ENCODE assay signal across 5 cellular contexts in the genomic region with DNA sequence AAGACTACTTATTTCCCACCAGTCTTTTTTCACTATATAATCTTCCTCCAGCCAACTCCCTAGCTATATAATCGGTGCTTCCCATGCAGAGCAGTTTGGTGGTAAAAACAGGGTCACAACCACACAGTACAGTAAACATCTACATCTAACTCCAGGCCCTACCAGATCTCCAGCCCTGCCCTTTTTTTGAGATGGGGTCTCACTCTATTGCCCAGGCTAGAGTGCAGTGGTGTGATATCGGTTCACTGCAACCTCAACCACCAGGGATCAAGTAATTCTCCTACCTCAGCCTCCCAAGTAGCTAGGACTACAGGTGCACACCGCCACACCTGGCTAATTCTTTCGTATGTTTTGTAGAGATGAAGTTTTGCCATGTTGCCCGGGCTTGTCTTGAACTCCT.
"Had no signal": no experiment of that assay in that cellular context is flagged by ENCODE, and none has a peak within 500 bp of the region (broad histone marks: within the 10 kb centered on the region; RNA-seq: fewer than 3 reads in every experiment).

No MANE protein-coding gene starts in this region.

- H3K4me3 ChIP-seq: GM12878 had no signal

- FAIRE-seq: G401.6, GM12878, GM12892, GM18507, GM19239 had no signal

- ATAC-seq: GM12878 had no signal
